In the genomic region with DNA sequence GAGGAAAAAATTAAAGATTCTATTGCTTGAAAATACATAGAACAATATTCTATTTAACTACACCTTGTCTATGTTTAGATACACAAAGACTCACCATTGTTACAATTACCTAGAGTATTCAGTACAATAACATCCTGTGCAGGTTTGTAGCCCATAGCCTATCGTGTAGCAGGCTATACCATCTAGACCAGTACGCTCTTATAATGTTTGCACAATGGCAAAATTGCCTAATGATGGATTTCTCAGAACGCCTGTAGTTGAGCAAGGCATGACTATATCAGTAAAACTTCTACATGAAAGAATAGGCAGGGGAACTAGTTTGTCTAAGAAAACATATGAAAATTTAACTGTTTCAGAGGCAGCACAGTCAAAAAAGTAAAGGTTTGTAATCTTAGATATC, we compare ENCODE assay signal across 22 cellular contexts.
DNase-seq lines count a peak whose midpoint lies in the region; ATAC-seq, FAIRE-seq and TF ChIP-seq lines count a peak whose summit lies in the region.
"Had no signal": no experiment of that assay in that cellular context is flagged by ENCODE, and none has a peak within 500 bp of the region (broad histone marks: within the 10 kb centered on the region; RNA-seq: fewer than 3 reads in every experiment).

No MANE protein-coding gene starts in this region.

- H3K23ac ChIP-seq in IMR-90 (ENCODE audit: low read depth, low read length) = no peak overlapping the region

- no peak overlapping the region for H2BK120ac ChIP-seq in IMR-90 (ENCODE audit: low read depth, low read length)

- no peak overlapping the region for H3K4ac ChIP-seq in IMR-90 (ENCODE audit: low read depth, low read length)

- H2BK5ac ChIP-seq in IMR-90 (ENCODE audit: low read depth, low read length, poor library complexity, severe bottlenecking) = no peak overlapping the region

- H3K4me3 ChIP-seq in IMR-90 (ENCODE audit: insufficient read depth, low read depth, low read length) (no peak overlapping the region), bronchial epithelial cell (ENCODE audit: low read depth, low read length) (no peak overlapping the region), lung (no peak overlapping the region), kidney (ENCODE audit: low read length in 2 of 2) (no peak overlapping the region)
- H3K4me3 ChIP-seq: dorsolateral prefrontal cortex, pancreas, SK-N-MC, smooth muscle cell had no signal

- H3K56ac ChIP-seq in IMR-90 (ENCODE audit: extremely low read depth, insufficient read depth, low read length) = no peak overlapping the region

- no peak overlapping the region for H2AK9ac ChIP-seq in IMR-90 (replicated peaks; ENCODE audit: low read depth, low read length, poor library complexity)

- WGBS in IMR-90 (ENCODE audit: extremely low coverage in 2 of 2, insufficient read length in 1 of 2), 2 experiments = no CpG with 5 or more reads among the region's 3 CpGs
- 26 to 29% methylated on average over 3 of the region's 3 CpGs for WGBS in lung, 2 donors

- DNase-seq in IMR-90 = peak; percentile 53
- peak; percentile 73 to 83 for DNase-seq in NOMO-1 (lab: John Stamatoyannopoulos, UW; ENCODE audit: unreplicated experiment in 2 of 2)
- DNase-seq in bronchial epithelial cell (ENCODE audit: low read depth) = peak; percentile 93
- no peak for DNase-seq in lung (ENCODE audit: low spot score)
- no peak for DNase-seq in kidney
- DNase-seq in NCI-H2196 (lab: John Stamatoyannopoulos, UW; ENCODE audit: unreplicated experiment) = no peak
- DNase-seq: activated CD4-positive, alpha-beta T cell treated with anti-CD3 and anti-CD28 coated beads for 1 hour; activated CD8-positive, alpha-beta T cell treated with anti-CD3 and anti-CD28 coated beads, Interleukin-2, amount 10 ng/mL, durations not matched to agents 7 days and 5 days; Calu3; DND-41; dorsolateral prefrontal cortex; kidney glomerular epithelial cell; NCI-H1694; NCI-H524 treated with DMSO at 0.1 percent for 48 hours; NK-92 treated with Interleukin-12 subunit alpha and Interleukin-12 subunit beta, amount 100 ng/mL, for 24 hours; pancreas; stimulated activated CD4-positive, alpha-beta T cell treated with anti-CD3 and anti-CD28 coated beads, Interleukin-2, amount 100 ng/mL, for 48 hours had no signal

- dilution Hi-C loops in IMR-90 (cut with HindIII; ENCODE audit: low sequenced_read_pairs, unreplicated experiment) = no loop called here

- no TSS peak for BruUV-seq in IMR-90 (replicated peaks; lab: Mats Ljungman, UMichigan)

- no peaks in the 10 kb centered on the region for H3K9me1 ChIP-seq in IMR-90 (ENCODE audit: insufficient read depth, low read length)

- POLR2A ChIA-PET in IMR-90 (lab: Charles Lee; ENCODE audit: unreplicated experiment) = no interaction called here

- intact Hi-C loops in IMR-90 (cut with micrococcal nuclease) (no loop called here), kidney (cut with DNase I) (no loop called here)

- H4K91ac ChIP-seq in IMR-90 (ENCODE audit: insufficient read depth, low read depth, low read length) = no peak overlapping the region

- H3K4me1 ChIP-seq in IMR-90 (ENCODE audit: control insufficient read depth, insufficient read depth, low read length) (no peaks in the 10 kb centered on the region), lung (ENCODE audit: control insufficient read depth in 2 of 2, insufficient read depth in 2 of 2, low read length in 2 of 2) (no peaks in the 10 kb centered on the region), kidney (ENCODE audit: control insufficient read depth in 1 of 2, insufficient read depth in 1 of 2, low read depth in 1 of 2, low read length in 2 of 2) (no peaks in the 10 kb centered on the region)
- H3K4me1 ChIP-seq: pancreas had no signal

- CTCF ChIA-PET in IMR-90 (lab: Yijun Ruan, JAX) = no interaction called here

- no peaks in the 10 kb centered on the region for H4K20me1 ChIP-seq in IMR-90 (ENCODE audit: insufficient read depth, low read length)

- TF ChIP-seq CTCF in IMR-90 (conservative IDR thresholded peaks at IDR 0.05; ENCODE audit: low read depth, low read length) = no peak
- no peak for TF ChIP-seq CTCF in bronchial epithelial cell (IDR thresholded peaks at IDR 0.05; ENCODE audit: insufficient read depth, low read length, severe bottlenecking)
- no peak for TF ChIP-seq CTCF in lung (IDR thresholded peaks at IDR 0.05; ENCODE audit: control extremely low read depth, extremely low read depth)
- no peak for TF ChIP-seq CTCF in kidney (IDR thresholded peaks at IDR 0.05; ENCODE audit: borderline replicate concordance, extremely low read depth, insufficient read depth)

- H3K27me3 ChIP-seq in IMR-90 (ENCODE audit: control insufficient read depth, insufficient read depth, low read length) (no peaks in the 10 kb centered on the region), bronchial epithelial cell (ENCODE audit: control insufficient read depth, insufficient read depth, low read length) (no peaks in the 10 kb centered on the region), lung (ENCODE audit: control insufficient read depth, insufficient read depth) (no peaks in the 10 kb centered on the region)
- H3K27me3 ChIP-seq: pancreas had no signal

- in situ Hi-C loops in IMR-90 (cut with MboI; ENCODE audit: low sequenced_read_pairs) = no loop called here

- H4K8ac ChIP-seq in IMR-90 (ENCODE audit: low read depth in 2 of 2, low read length in 2 of 2) = no peak overlapping the region

- H3K9ac ChIP-seq in IMR-90 (ENCODE audit: low read depth, low read length) (no peak overlapping the region), kidney (ENCODE audit: low read length in 2 of 2) (no peak overlapping the region)
- H3K9ac ChIP-seq: KMS-11 had no signal

- no peaks in the 10 kb centered on the region for H3K79me1 ChIP-seq in IMR-90 (ENCODE audit: low read depth in 1 of 2, low read length in 2 of 2)

- FAIRE-seq in bronchial epithelial cell (lab: Jason Lieb, UNC) (no peak), kidney (lab: Jason Lieb, UNC) (no peak)
- FAIRE-seq: pancreas had no signal

- H3K9me3 ChIP-seq in IMR-90 (ENCODE audit: control insufficient read depth, insufficient read depth, low read length) (no peaks in the 10 kb centered on the region), lung (ENCODE audit: control insufficient read depth in 2 of 2, insufficient read depth in 1 of 2, low read length in 1 of 2) (no peaks in the 10 kb centered on the region), kidney (ENCODE audit: control insufficient read depth in 1 of 2, low read length in 2 of 2) (no peaks in the 10 kb centered on the region)
- H3K9me3 ChIP-seq: pancreas had no signal

- TF ChIP-seq RAD21 in IMR-90 (IDR thresholded peaks at IDR 0.05; ENCODE audit: low read length) = no peak

- no peak overlapping the region for H3K4me2 ChIP-seq in IMR-90 (ENCODE audit: low read depth, low read length)
- H3K4me2 ChIP-seq: KMS-11, smooth muscle cell had no signal

- no peak overlapping the region for H3K18ac ChIP-seq in IMR-90 (ENCODE audit: low read depth, low read length)

- H3K27ac ChIP-seq in IMR-90 (ENCODE audit: insufficient read depth, low read length) (no peak overlapping the region), lung (ENCODE audit: low read depth in 1 of 2, low read length in 1 of 2) (no peak overlapping the region), kidney (ENCODE audit: low read depth in 2 of 2, low read length in 2 of 2) (no peak overlapping the region)
- H3K27ac ChIP-seq: C4-2B, dorsolateral prefrontal cortex, KMS-11, pancreas, SK-N-MC had no signal

- ATAC-seq in IMR-90 (ENCODE audit: low read depth) (peak; percentile 46; the same call in 1 of the 2 replicates), lung (ENCODE audit: insufficient read depth, low FRiP score) (peak; percentile 72), GM18858 (IDR thresholded peaks at IDR 0.05; ENCODE audit: unreplicated experiment) (no peak)
- ATAC-seq: activated CD8-positive, alpha-beta T cell treated with anti-CD3 and anti-CD28 coated beads, Interleukin-2, amount 10 ng/mL, durations not matched to agents 7 days and 5 days; pancreas had no signal

- H2BK20ac ChIP-seq in IMR-90 (ENCODE audit: low read depth, low read length) = no peak overlapping the region

- H3K36me3 ChIP-seq in IMR-90 (ENCODE audit: control insufficient read depth, insufficient read depth, low read length) (no peaks in the 10 kb centered on the region), bronchial epithelial cell (ENCODE audit: control insufficient read depth, insufficient read depth, low read length) (no peaks in the 10 kb centered on the region), lung (ENCODE audit: control insufficient read depth in 2 of 2, insufficient read depth in 2 of 2, low read length in 2 of 2) (no peaks in the 10 kb centered on the region), kidney (ENCODE audit: control insufficient read depth in 1 of 2, insufficient read depth in 2 of 2, low read length in 2 of 2) (no peaks in the 10 kb centered on the region)
- H3K36me3 ChIP-seq: pancreas had no signal

- H3K14ac ChIP-seq in IMR-90 (replicated peaks; ENCODE audit: low read depth, low read length) = no peak overlapping the region

- H2AK5ac ChIP-seq in IMR-90 (ENCODE audit: low read depth, low read length) = no peak overlapping the region

- H4K5ac ChIP-seq in IMR-90 (ENCODE audit: low read depth, low read length) = no peak overlapping the region

- H2AFZ ChIP-seq in IMR-90 (replicated peaks; ENCODE audit: low read length, poor library complexity) = no peak overlapping the region

- no peak overlapping the region for H2BK15ac ChIP-seq in IMR-90 (ENCODE audit: low read depth, low read length)

- TF ChIP-seq POLR2A in IMR-90 (IDR thresholded peaks at IDR 0.05; ENCODE audit: low read depth, low read length) = no peak

TF ChIP-seq in IMR-90, 13 proteins besides CTCF, POLR2A, EP300 and RAD21:
- TF ChIP-seq CEBPB (IDR thresholded peaks at IDR 0.05; ENCODE audit: low read depth, low read length) (peak; percentile 74), MXI1 (IDR thresholded peaks at IDR 0.05; ENCODE audit: borderline replicate concordance, low read depth, low read length) (no peak)

Comparison
In these comparisons a context has a peak if more than half of its experiments do, and no peak if none do; other contexts are left out.
1. DNase-seq: peak in IMR-90 (single experiment), NOMO-1 (2 of 2) and bronchial epithelial cell (single experiment); none in lung (single experiment), kidney (single experiment) and NCI-H2196 (single experiment).